In genomic region chr2:157874278-157874825, GRCh38 we compare ENCODE assay signal across 8 cellular contexts. TPM values are rescaled to one million over a fixed set of nuclear protein-coding genes. Genes with fewer than 3 reads are reported as not detected.
DNase-seq lines count a peak whose midpoint lies in the region; ATAC-seq and TF ChIP-seq lines count a peak whose summit lies in the region.

No MANE protein-coding gene starts in this region.

- no peak overlapping the region for H2AFZ ChIP-seq in osteoblast (ENCODE audit: low read length)

- H3K4me3 ChIP-seq in CD8-positive, alpha-beta memory T cell (ENCODE audit: low read length), result peak overlapping the region; percentile 65
- H3K4me3 ChIP-seq in WERI-Rb-1 (ENCODE audit: low read depth, low read length) (peak overlapping the region; percentile 52), fibroblast of pulmonary artery (replicated peaks; ENCODE audit: low read depth, low read length) (peak overlapping the region; percentile 72), osteoblast (ENCODE audit: insufficient read depth, low read length) (peak overlapping the region; percentile 79)

- no peaks in the 10 kb centered on the region for H3K27me3 ChIP-seq in CD8-positive, alpha-beta memory T cell (ENCODE audit: insufficient read depth, low read length, poor library complexity, severe bottlenecking)
- H3K27me3 ChIP-seq in WERI-Rb-1 (ENCODE audit: insufficient read depth, low read depth, severe bottlenecking), result no peaks in the 10 kb centered on the region
- no peaks in the 10 kb centered on the region for H3K27me3 ChIP-seq in osteoblast (ENCODE audit: insufficient read depth, low read length)

- H3K9me3 Mint-ChIP-seq in CD8-positive, alpha-beta memory T cell, result no peaks in the 10 kb centered on the region

- no peak for DNase-seq in CD8-positive, alpha-beta memory T cell
- DNase-seq in WERI-Rb-1 (no peak), fibroblast of pulmonary artery (ENCODE audit: low read depth) (no peak), osteoblast (ENCODE audit: insufficient read length, low spot score, missing footprints) (no peak), NCI-H1694 (lab: John Stamatoyannopoulos, UW) (no peak), cortex of kidney (lab: John Stamatoyannopoulos, UW) (no peak), H4 (ENCODE audit: low spot score) (no peak)

- H3K4me1 Mint-ChIP-seq in CD8-positive, alpha-beta memory T cell, result peaks cover 51 to 85% (median 84%) of the 10 kb centered on the region in 3 donors

- H3K4me2 ChIP-seq in osteoblast (ENCODE audit: insufficient read depth, low read length), result peak overlapping the region; percentile 89

- no peaks in the 10 kb centered on the region for H3K36me3 ChIP-seq in CD8-positive, alpha-beta memory T cell (ENCODE audit: insufficient read depth, low read length)
- no peaks in the 10 kb centered on the region for H3K36me3 ChIP-seq in WERI-Rb-1
- no peaks in the 10 kb centered on the region for H3K36me3 ChIP-seq in osteoblast (ENCODE audit: insufficient read depth, low read length)

- peak overlapping the region in 7 of 8 donors; percentile 13 to 96 (median 93) for H3K27ac Mint-ChIP-seq in CD8-positive, alpha-beta memory T cell

- H3K9me3 ChIP-seq in CD8-positive, alpha-beta memory T cell (ENCODE audit: low read length), result no peaks in the 10 kb centered on the region
- H3K9me3 ChIP-seq in WERI-Rb-1 (ENCODE audit: severe bottlenecking), result no peaks in the 10 kb centered on the region
- H3K9me3 ChIP-seq in osteoblast (ENCODE audit: low read depth, low read length), result no peaks in the 10 kb centered on the region

- no peak for ATAC-seq in GM18502 (IDR thresholded peaks at IDR 0.05; ENCODE audit: poor library complexity, unreplicated experiment)

- peak overlapping the region; percentile 66 for H3K27ac ChIP-seq in CD8-positive, alpha-beta memory T cell (ENCODE audit: low read depth, low read length)
- H3K27ac ChIP-seq in WERI-Rb-1 (no peak overlapping the region), osteoblast (ENCODE audit: low read depth, low read length) (peak overlapping the region; percentile 84)

- TF ChIP-seq CTCF in WERI-Rb-1 (IDR thresholded peaks at IDR 0.05; ENCODE audit: low read depth, low read length) (no peak), fibroblast of pulmonary artery (IDR thresholded peaks at IDR 0.05; ENCODE audit: low read length, missing control alignments) (no peak), osteoblast (IDR thresholded peaks at IDR 0.05; ENCODE audit: extremely low read depth, low read depth, low read length) (no peak)

- H3K4me3 Mint-ChIP-seq in CD8-positive, alpha-beta memory T cell, result peak overlapping the region; percentile 92 to 98 (median 95)

- POLR2A ChIA-PET in CD8-positive, alpha-beta memory T cell (lab: Charles Lee), result no interaction called here

- peaks cover 45% of the 10 kb centered on the region for H4K20me1 ChIP-seq in osteoblast (ENCODE audit: insufficient read depth, low read length)

- peaks cover 30% of the 10 kb centered on the region for H3K4me1 ChIP-seq in CD8-positive, alpha-beta memory T cell (ENCODE audit: insufficient read depth, low read length)
- peaks cover 12% of the 10 kb centered on the region for H3K4me1 ChIP-seq in osteoblast (ENCODE audit: insufficient read depth, low read length)

- peaks cover 0 to 7% (median 3%) of the 10 kb centered on the region in 3 donors for H3K36me3 Mint-ChIP-seq in CD8-positive, alpha-beta memory T cell

- H3K27me3 Mint-ChIP-seq in CD8-positive, alpha-beta memory T cell, result no peaks in the 10 kb centered on the region

- CTCF ChIA-PET in CD8-positive, alpha-beta memory T cell (lab: Charles Lee), result interaction anchor here (0.9 to 5.0 kb wide), 4 partner anchors 10 to 35 kb away, joined by 3 to 58 read pairs (median 12); no protein-coding TSS in a partner anchor

- H3K79me2 ChIP-seq in osteoblast (ENCODE audit: insufficient read depth, low read length), result peaks cover 54% of the 10 kb centered on the region

RNA-seq across cellular contexts. Expression of gene ACVR1, which starts 1.8 kb away (rescaled TPM):
- 10 to 100 TPM; 14.8 to 18.3 TPM for total RNA-seq in CD8-positive, alpha-beta memory T cell
- 9.5 TPM for polyA plus RNA-seq in CD8-positive, alpha-beta memory T cell
- total RNA-seq in osteoblast, result 52.5 and 53.9 TPM in 2 replicates
- total RNA-seq in H4 (2014; rRNA removed; shearing (Covaris generic)), result 19.2 and 20.2 TPM in 2 replicates
